ENCODE assay signal across 18 cellular contexts in the genomic region with DNA sequence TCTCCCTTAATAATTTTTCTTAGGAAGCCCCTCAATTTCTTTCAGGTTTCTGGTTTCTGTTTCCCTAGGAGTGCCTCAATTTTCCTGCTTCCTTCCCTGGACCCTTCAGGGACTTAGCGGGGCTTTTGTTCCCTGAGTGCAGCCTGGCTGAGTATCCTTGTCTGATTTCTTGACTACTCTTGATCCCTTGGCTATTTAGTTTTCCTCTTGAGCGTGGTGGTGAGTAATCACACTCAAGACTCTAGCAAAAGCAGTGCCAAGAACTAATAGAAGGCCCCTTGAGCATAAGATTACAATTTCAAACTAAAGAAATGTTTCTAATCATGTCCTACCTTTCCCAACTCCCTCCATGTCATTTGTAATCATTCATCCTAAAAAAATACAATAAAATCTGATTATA.
A peak's percentile ranks its signal among the peaks of the same experiment; 100 is the strongest.
DNase-seq lines count a peak whose midpoint lies in the region; ATAC-seq and TF ChIP-seq lines count a peak whose summit lies in the region.
"Had no signal": no experiment of that assay in that cellular context is flagged by ENCODE, and none has a peak within 500 bp of the region (broad histone marks: within the 10 kb centered on the region; RNA-seq: fewer than 3 reads in every experiment).

No MANE protein-coding gene starts in this region.

- peak overlapping the region; percentile 64 for H3K4me2 ChIP-seq in smooth muscle cell

- H3K79me2 ChIP-seq in smooth muscle cell (ENCODE audit: low read depth) = no peaks in the 10 kb centered on the region

- 14% methylated on average over 2 of the region's 2 CpGs for WGBS in smooth muscle cell (ENCODE audit: low lambda C conversion rate)

- ATAC-seq in GM21723 (IDR thresholded peaks at IDR 0.05; ENCODE audit: unreplicated experiment) = no peak
- ATAC-seq: gastrocnemius medialis; K562; pancreas; stimulated activated naive CD8-positive, alpha-beta T cell treated with anti-CD3 and anti-CD28 coated beads, Interleukin-15, Interleukin-2, amounts not matched to agents 100 U/mL and 50 U/mL, for 24 hours had no signal

- H3K27me3 ChIP-seq in smooth muscle cell (ENCODE audit: low read depth) = no peaks in the 10 kb centered on the region
- H3K27me3 ChIP-seq: gastrocnemius medialis, pancreas, spleen, uterus had no signal

- no peaks in the 10 kb centered on the region for H3K36me3 ChIP-seq in smooth muscle cell (ENCODE audit: low read depth)
- H3K36me3 ChIP-seq: gastrocnemius medialis, pancreas, spleen, uterus had no signal

- peaks cover 26% of the 10 kb centered on the region for H3F3A ChIP-seq in smooth muscle cell (ENCODE audit: low read depth)

- H2AFZ ChIP-seq in smooth muscle cell (ENCODE audit: low read depth) = no peak overlapping the region

- no peak overlapping the region for H3K4me3 ChIP-seq in fibroblast of the aortic adventitia (ENCODE audit: low read depth, low read length)
- no peak overlapping the region for H3K4me3 ChIP-seq in smooth muscle cell
- H3K4me3 ChIP-seq: gastrocnemius medialis, K562, pancreas, spleen, uterus had no signal

- H3K27ac ChIP-seq in smooth muscle cell (ENCODE audit: low read depth) = peak overlapping the region; percentile 99
- H3K27ac ChIP-seq: gastrocnemius medialis, pancreas, spleen, uterus, VCaP had no signal

- H3K9ac ChIP-seq in smooth muscle cell (ENCODE audit: low read depth) = peak overlapping the region; percentile 90

- DNase-seq in ELR (ENCODE audit: low read depth) (peak; percentile 40), amniotic epithelial cell (ENCODE audit: low read depth) (peak; percentile 58), fibroblast of the aortic adventitia (ENCODE audit: low read depth) (peak; percentile 84), smooth muscle cell (lab: John Stamatoyannopoulos, UW; ENCODE audit: unreplicated experiment) (no peak), UCSD-AML1 (lab: John Stamatoyannopoulos, UW; ENCODE audit: unreplicated experiment) (no peak), NCI-H69 (lab: John Stamatoyannopoulos, UW) (no peak), NCI-H1105 (lab: John Stamatoyannopoulos, UW) (no peak)
- DNase-seq: CD4-positive, CD25-positive, alpha-beta regulatory T cell; gastrocnemius medialis; NCI-H1417; NCI-H226; pancreas; spleen; stimulated activated naive CD8-positive, alpha-beta T cell treated with anti-CD3 and anti-CD28 coated beads, Interleukin-15, Interleukin-2, amounts not matched to agents 100 U/mL and 50 U/mL, for 24 hours; uterus had no signal

- H3K9me3 ChIP-seq in smooth muscle cell (replicated peaks; ENCODE audit: low read depth) = no peaks in the 10 kb centered on the region
- H3K9me3 ChIP-seq: gastrocnemius medialis, pancreas, spleen, uterus had no signal

- H4K20me1 ChIP-seq in smooth muscle cell (ENCODE audit: low read depth) = no peaks in the 10 kb centered on the region

- no peaks in the 10 kb centered on the region for H3K4me1 ChIP-seq in smooth muscle cell (ENCODE audit: low read depth)
- H3K4me1 ChIP-seq: gastrocnemius medialis, pancreas, uterus had no signal

- TF ChIP-seq CTCF in fibroblast of the aortic adventitia (IDR thresholded peaks at IDR 0.05; ENCODE audit: insufficient read depth, low read length) (no peak), smooth muscle cell (IDR thresholded peaks at IDR 0.05; ENCODE audit: borderline replicate concordance, insufficient read depth, poor library complexity, severe bottlenecking) (no peak)

Comparison
In these comparisons a context has a peak if more than half of its experiments do, and no peak if none do; other contexts are left out.
1. DNase-seq: peak in ELR (single experiment), amniotic epithelial cell (single experiment) and fibroblast of the aortic adventitia (single experiment); none in smooth muscle cell (single experiment), UCSD-AML1 (single experiment), NCI-H69 (single experiment) and NCI-H1105 (single experiment).